In the genomic region with DNA sequence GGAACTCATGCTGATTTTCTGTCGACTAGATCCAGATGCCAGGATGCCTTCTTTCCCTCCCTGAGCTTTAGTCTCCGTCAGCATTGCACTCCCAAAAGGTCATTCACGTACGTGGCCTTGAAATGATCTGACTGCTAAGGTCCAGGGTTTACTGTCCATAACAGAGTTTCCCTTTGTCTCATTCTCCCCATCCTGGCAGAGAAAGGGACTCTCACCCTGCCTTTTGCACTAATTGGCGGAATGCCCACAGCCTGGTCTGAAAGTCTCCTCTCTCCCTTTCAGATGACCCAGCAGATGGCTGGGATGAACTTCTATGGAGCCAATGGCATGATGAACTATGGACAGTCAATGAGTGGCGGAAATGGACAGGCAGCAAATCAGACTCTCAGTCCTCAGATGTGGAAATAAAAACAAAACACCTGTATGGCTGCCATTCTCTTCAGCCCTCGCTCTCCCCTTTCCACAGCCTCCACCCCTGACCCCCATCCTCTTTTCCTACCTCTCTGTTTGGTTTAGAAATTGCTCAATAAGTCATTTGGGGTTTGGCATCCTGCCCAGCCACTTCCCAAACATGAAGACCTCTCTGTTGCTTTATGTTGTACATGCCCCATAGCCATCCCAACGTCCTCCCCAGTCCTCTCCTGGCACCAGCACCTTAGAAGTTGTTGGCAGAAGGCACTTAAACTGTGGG, we compare ENCODE assay signal across 1 cellular context.
TF ChIP-seq lines count a peak whose summit lies in the region.

No MANE protein-coding gene starts in this region.

TF ChIP-seq in HepG2, 621 proteins besides CTCF, POLR2A, EP300 and RAD21 (continued from another document and continues in another):
- TF ChIP-seq PAXIP1 (CRISPR knock-in tag; conservative IDR thresholded peaks at IDR 0.05) (peak; percentile 99), NONO (IDR thresholded peaks at IDR 0.05) (no peak), NONO (CRISPR knock-in tag; conservative IDR thresholded peaks at IDR 0.05) (peak; percentile 91), ZBTB1 (CRISPR knock-in tag; IDR thresholded peaks at IDR 0.05; ENCODE audit: borderline replicate concordance) (no peak), SATB2 (CRISPR knock-in tag; IDR thresholded peaks at IDR 0.05) (no peak), ZFY (CRISPR knock-in tag; IDR thresholded peaks at IDR 0.05) (no peak; the same call in 1 of the 2 replicates), ZNF567 (CRISPR knock-in tag; IDR thresholded peaks at IDR 0.05; ENCODE audit: borderline replicate concordance) (no peak), SALL1 (CRISPR knock-in tag; IDR thresholded peaks at IDR 0.05) (peak; percentile 99), CHCHD3 (CRISPR knock-in tag; IDR thresholded peaks at IDR 0.05) (no peak), ZNF878 (CRISPR knock-in tag; IDR thresholded peaks at IDR 0.05) (no peak), MEF2D (CRISPR knock-in tag; IDR thresholded peaks at IDR 0.05) (peak; percentile 85), CBX1 (IDR thresholded peaks at IDR 0.05; ENCODE audit: low read depth) (no peak), MNT (IDR thresholded peaks at IDR 0.05) (no peak), ZNF232 (CRISPR knock-in tag; IDR thresholded peaks at IDR 0.05; ENCODE audit: borderline replicate concordance) (no peak; the same call in 1 of the 2 replicates), ZNF180 (CRISPR knock-in tag; IDR thresholded peaks at IDR 0.05; ENCODE audit: borderline replicate concordance, low read depth) (no peak), CSRNP1 (CRISPR knock-in tag; IDR thresholded peaks at IDR 0.05) (no peak), ZMAT5 (CRISPR knock-in tag; IDR thresholded peaks at IDR 0.05; ENCODE audit: borderline replicate concordance, low read depth) (no peak), RFX1 (IDR thresholded peaks at IDR 0.05) (no peak), NR1H2 (CRISPR knock-in tag; IDR thresholded peaks at IDR 0.05; ENCODE audit: borderline replicate concordance, low read depth) (no peak), ZNF609 (CRISPR knock-in tag; IDR thresholded peaks at IDR 0.05; ENCODE audit: borderline replicate concordance) (peak; percentile 77), ZFP41 (CRISPR knock-in tag; IDR thresholded peaks at IDR 0.05; ENCODE audit: borderline replicate concordance) (no peak), TCF12 (IDR thresholded peaks at IDR 0.05) (no peak), TCF12 (CRISPR knock-in tag; IDR thresholded peaks at IDR 0.05) (peak; percentile 78; the same call in 1 of the 2 replicates), RELA (CRISPR knock-in tag; IDR thresholded peaks at IDR 0.05) (no peak), ZNF577 (CRISPR knock-in tag; IDR thresholded peaks at IDR 0.05; ENCODE audit: borderline replicate concordance, low read depth) (no peak), KDM6A (CRISPR knock-in tag; IDR thresholded peaks at IDR 0.05; ENCODE audit: low read depth) (peak; percentile 83), HIVEP1 (CRISPR knock-in tag; IDR thresholded peaks at IDR 0.05) (peak; percentile 60; the same call in 1 of the 2 replicates), IRX3 (CRISPR knock-in tag; IDR thresholded peaks at IDR 0.05; ENCODE audit: borderline replicate concordance, low read depth) (no peak), TGIF2 (CRISPR knock-in tag; IDR thresholded peaks at IDR 0.05) (peak; percentile 83; the same call in 1 of the 2 replicates)
- TF ChIP-seq, protein P1, sequence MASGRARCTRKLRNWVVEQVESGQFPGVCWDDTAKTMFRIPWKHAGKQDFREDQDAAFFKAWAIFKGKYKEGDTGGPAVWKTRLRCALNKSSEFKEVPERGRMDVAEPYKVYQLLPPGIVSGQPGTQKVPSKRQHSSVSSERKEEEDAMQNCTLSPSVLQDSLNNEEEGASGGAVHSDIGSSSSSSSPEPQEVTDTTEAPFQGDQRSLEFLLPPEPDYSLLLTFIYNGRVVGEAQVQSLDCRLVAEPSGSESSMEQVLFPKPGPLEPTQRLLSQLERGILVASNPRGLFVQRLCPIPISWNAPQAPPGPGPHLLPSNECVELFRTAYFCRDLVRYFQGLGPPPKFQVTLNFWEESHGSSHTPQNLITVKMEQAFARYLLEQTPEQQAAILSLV (CRISPR knock-in tag; IDR thresholded peaks at IDR 0.05; ENCODE audit: borderline replicate concordance) = 0 out of 2 replicates have a peak, but pooled peaks have one; percentile 30
- TF ChIP-seq, protein P2, sequence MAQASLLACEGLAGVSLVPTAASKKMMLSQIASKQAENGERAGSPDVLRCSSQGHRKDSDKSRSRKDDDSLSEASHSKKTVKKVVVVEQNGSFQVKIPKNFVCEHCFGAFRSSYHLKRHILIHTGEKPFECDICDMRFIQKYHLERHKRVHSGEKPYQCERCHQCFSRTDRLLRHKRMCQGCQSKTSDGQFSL (CRISPR knock-in tag; IDR thresholded peaks at IDR 0.05) = no peak
- TF ChIP-seq, protein P3, sequence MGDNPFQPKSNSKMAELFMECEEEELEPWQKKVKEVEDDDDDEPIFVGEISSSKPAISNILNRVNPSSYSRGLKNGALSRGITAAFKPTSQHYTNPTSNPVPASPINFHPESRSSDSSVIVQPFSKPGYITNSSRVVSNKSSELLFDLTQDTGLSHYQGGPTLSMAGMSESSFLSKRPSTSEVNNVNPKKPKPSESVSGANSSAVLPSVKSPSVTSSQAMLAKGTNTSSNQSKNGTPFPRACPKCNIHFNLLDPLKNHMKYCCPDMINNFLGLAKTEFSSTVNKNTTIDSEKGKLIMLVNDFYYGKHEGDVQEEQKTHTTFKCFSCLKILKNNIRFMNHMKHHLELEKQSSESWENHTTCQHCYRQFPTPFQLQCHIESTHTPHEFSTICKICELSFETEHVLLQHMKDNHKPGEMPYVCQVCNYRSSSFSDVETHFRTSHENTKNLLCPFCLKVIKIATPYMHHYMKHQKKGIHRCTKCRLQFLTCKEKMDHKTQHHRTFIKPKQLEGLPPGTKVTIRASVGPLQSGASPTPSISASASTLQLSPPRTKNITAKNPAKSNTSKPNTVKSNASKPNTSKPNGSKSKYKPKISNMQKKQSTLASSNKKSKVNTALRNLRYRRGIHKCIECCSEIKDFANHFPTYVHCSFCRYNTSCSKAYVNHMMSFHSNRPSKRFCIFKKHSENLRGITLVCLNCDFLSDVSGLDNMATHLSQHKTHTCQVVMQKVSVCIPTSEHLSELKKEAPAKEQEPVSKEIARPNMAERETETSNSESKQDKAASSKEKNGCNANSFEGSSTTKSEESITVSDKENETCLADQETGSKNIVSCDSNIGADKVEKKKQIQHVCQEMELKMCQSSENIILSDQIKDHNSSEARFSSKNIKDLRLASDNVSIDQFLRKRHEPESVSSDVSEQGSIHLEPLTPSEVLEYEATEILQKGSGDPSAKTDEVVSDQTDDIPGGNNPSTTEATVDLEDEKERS (CRISPR knock-in tag; IDR thresholded peaks at IDR 0.05) = peak; percentile 95
- TF ChIP-seq, protein P4, sequence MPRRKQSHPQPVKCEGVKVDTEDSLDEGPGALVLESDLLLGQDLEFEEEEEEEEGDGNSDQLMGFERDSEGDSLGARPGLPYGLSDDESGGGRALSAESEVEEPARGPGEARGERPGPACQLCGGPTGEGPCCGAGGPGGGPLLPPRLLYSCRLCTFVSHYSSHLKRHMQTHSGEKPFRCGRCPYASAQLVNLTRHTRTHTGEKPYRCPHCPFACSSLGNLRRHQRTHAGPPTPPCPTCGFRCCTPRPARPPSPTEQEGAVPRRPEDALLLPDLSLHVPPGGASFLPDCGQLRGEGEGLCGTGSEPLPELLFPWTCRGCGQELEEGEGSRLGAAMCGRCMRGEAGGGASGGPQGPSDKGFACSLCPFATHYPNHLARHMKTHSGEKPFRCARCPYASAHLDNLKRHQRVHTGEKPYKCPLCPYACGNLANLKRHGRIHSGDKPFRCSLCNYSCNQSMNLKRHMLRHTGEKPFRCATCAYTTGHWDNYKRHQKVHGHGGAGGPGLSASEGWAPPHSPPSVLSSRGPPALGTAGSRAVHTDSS (CRISPR knock-in tag; conservative IDR thresholded peaks at IDR 0.05) = no peak
- TF ChIP-seq, protein P5, sequence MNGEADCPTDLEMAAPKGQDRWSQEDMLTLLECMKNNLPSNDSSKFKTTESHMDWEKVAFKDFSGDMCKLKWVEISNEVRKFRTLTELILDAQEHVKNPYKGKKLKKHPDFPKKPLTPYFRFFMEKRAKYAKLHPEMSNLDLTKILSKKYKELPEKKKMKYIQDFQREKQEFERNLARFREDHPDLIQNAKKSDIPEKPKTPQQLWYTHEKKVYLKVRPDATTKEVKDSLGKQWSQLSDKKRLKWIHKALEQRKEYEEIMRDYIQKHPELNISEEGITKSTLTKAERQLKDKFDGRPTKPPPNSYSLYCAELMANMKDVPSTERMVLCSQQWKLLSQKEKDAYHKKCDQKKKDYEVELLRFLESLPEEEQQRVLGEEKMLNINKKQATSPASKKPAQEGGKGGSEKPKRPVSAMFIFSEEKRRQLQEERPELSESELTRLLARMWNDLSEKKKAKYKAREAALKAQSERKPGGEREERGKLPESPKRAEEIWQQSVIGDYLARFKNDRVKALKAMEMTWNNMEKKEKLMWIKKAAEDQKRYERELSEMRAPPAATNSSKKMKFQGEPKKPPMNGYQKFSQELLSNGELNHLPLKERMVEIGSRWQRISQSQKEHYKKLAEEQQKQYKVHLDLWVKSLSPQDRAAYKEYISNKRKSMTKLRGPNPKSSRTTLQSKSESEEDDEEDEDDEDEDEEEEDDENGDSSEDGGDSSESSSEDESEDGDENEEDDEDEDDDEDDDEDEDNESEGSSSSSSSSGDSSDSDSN (CRISPR knock-in tag; IDR thresholded peaks at IDR 0.05) = peak; percentile 52; the same call in 1 of the 2 replicates
